1 cellular context compared by ENCODE assay signal in the genomic region with DNA sequence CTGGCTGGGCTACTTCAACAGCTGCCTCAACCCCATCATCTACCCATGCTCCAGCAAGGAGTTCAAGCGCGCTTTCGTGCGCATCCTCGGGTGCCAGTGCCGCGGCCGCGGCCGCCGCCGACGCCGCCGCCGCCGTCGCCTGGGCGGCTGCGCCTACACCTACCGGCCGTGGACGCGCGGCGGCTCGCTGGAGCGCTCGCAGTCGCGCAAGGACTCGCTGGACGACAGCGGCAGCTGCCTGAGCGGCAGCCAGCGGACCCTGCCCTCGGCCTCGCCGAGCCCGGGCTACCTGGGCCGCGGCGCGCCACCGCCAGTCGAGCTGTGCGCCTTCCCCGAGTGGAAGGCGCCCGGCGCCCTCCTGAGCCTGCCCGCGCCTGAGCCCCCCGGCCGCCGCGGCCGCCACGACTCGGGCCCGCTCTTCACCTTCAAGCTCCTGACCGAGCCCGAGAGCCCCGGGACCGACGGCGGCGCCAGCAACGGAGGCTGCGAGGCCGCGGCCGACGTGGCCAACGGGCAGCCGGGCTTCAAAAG.
TF ChIP-seq lines count a peak whose summit lies in the region.

No MANE protein-coding gene starts in this region.

TF ChIP-seq in H1, 55 proteins besides CTCF, POLR2A, EP300 and RAD21 (continued from another document):
- peak; percentile 74 for TF ChIP-seq SUZ12 (IDR thresholded peaks at IDR 0.05; ENCODE audit: low read length)
- TF ChIP-seq RXRA (IDR thresholded peaks at IDR 0.05; ENCODE audit: insufficient read depth, low read depth, low read length), result no peak
- no peak for TF ChIP-seq MAFK (IDR thresholded peaks at IDR 0.05; ENCODE audit: low read depth, low read length)
- TF ChIP-seq TCF12 (IDR thresholded peaks at IDR 0.05; ENCODE audit: low read depth, low read length), result no peak
- TF ChIP-seq EZH2 (IDR thresholded peaks at IDR 0.05; ENCODE audit: low read depth, low read length, severe bottlenecking), result peak; percentile 73
- TF ChIP-seq RBBP5 (IDR thresholded peaks at IDR 0.05; ENCODE audit: borderline replicate concordance, low read depth, low read length), result peak; percentile 45; the same call in 1 of the 2 replicates
